ENCODE assay signal across 29 cellular contexts in genomic region chr6:89073840-89074239, GRCh38. TPM values are rescaled to one million over a fixed set of nuclear protein-coding genes. Genes with fewer than 3 reads are reported as not detected.
"Had no signal": no experiment of that assay in that cellular context is flagged by ENCODE, and none has a peak within 500 bp of the region (broad histone marks: within the 10 kb centered on the region; RNA-seq: fewer than 3 reads in every experiment).

No MANE protein-coding gene starts in this region.

- H3K27ac ChIP-seq: brain microvascular endothelial cell, RWPE1, SJCRH30 had no signal

- H3K4me3 Mint-ChIP-seq: activated CD8-positive, alpha-beta T cell treated with anti-CD3 and anti-CD28 coated beads for 36 hours; activated naive CD4-positive, alpha-beta T cell treated with anti-CD3 and anti-CD28 coated beads, Interleukin-2, amount 10 ng/mL, durations not matched to agents 7 days and 5 days; activated naive CD8-positive, alpha-beta T cell treated with anti-CD3 and anti-CD28 coated beads for 36 hours; activated T-cell treated with anti-CD3 and anti-CD28 coated beads, Interleukin-2, amount 50 U/mL, for 72 hours had no signal

- H3K9me3 ChIP-seq: MG63, SK-N-SH had no signal

- H3K36me3 Mint-ChIP-seq: activated naive CD8-positive, alpha-beta T cell treated with anti-CD3 and anti-CD28 coated beads for 36 hours had no signal

- H3K4me3 ChIP-seq: cardiac muscle cell, MG63, SJCRH30 had no signal

- H3K27me3 Mint-ChIP-seq: activated CD8-positive, alpha-beta T cell treated with anti-CD3 and anti-CD28 coated beads for 36 hours had no signal

- H3K9ac ChIP-seq: SK-N-SH had no signal

- H3K4me2 ChIP-seq: SK-N-SH had no signal

- H3K9me3 Mint-ChIP-seq: activated CD8-positive, alpha-beta T cell treated with anti-CD3 and anti-CD28 coated beads for 36 hours; activated naive CD4-positive, alpha-beta T cell treated with anti-CD3 and anti-CD28 coated beads, Interleukin-2, amount 10 ng/mL, durations not matched to agents 7 days and 5 days; activated naive CD8-positive, alpha-beta T cell treated with anti-CD3 and anti-CD28 coated beads for 36 hours; activated T-cell treated with anti-CD3 and anti-CD28 coated beads, Interleukin-2, amount 50 U/mL, for 72 hours; activated T-helper 2 cell treated with anti-CD3 and anti-CD28 coated beads, Interferon-gamma antibody, Interleukin-2, Interleukin-4, amounts not matched to agents 10 μg/mL and 5 μg/mL and 100 μg/mL, durations not matched to agents 14 hours and 24 hours and 36 hours had no signal

- ATAC-seq: activated CD4-positive, CD25-positive, alpha-beta regulatory T cell treated with anti-CD3 and anti-CD28 coated beads, Interleukin-2, amount 50 U/mL, for 24 hours; activated CD8-positive, alpha-beta T cell treated with anti-CD3 and anti-CD28 coated beads for 36 hours; activated T-cell treated with anti-CD3 and anti-CD28 coated beads, Interleukin-2, amount 50 U/mL, for 72 hours; Panc1 had no signal

- H3K36me3 ChIP-seq: brain microvascular endothelial cell, cardiac muscle cell, MG63, SJCRH30 had no signal

- DNase-seq: activated CD4-positive, alpha-beta T cell treated with anti-CD3 and anti-CD28 coated beads for 4 hours; activated CD8-positive, alpha-beta memory T cell treated with anti-CD3 and anti-CD28 coated beads, Interleukin-2, amount 50 U/mL, for 4 hours; activated CD8-positive, alpha-beta T cell treated with anti-CD3 and anti-CD28 coated beads for 36 hours; activated gamma-delta T cell treated with Interleukin-2 at 50 U/mL for 16 hours; activated naive CD4-positive, alpha-beta T cell treated with anti-CD3 and anti-CD28 coated beads, Interleukin-2, amount 10 ng/mL, durations not matched to agents 7 days and 5 days; activated naive CD8-positive, alpha-beta T cell treated with anti-CD3 and anti-CD28 coated beads for 36 hours; activated T-cell treated with anti-CD3 and anti-CD28 coated beads, Interleukin-2, amount 50 U/mL, for 72 hours; brain microvascular endothelial cell; MG63; NCI-H1048; NCI-H1694; NCI-H2029; NCI-H2107; NCI-H2171 treated with DMSO at 0.1 percent for 48 hours; NCI-H345; NCI-H510A; NCI-H526 treated with DMSO at 0.1 percent for 48 hours; NCI-H82; Right ventricle myocardium superior; SJCRH30; SK-N-SH; T-helper 1 cell had no signal

- H3K27ac Mint-ChIP-seq: activated CD8-positive, alpha-beta T cell treated with anti-CD3 and anti-CD28 coated beads for 36 hours; activated naive CD4-positive, alpha-beta T cell treated with anti-CD3 and anti-CD28 coated beads, Interleukin-2, amount 10 ng/mL, durations not matched to agents 7 days and 5 days; activated naive CD8-positive, alpha-beta T cell treated with anti-CD3 and anti-CD28 coated beads for 36 hours; activated T-cell treated with anti-CD3 and anti-CD28 coated beads, Interleukin-2, amount 50 U/mL, for 72 hours; activated T-helper 2 cell treated with anti-CD3 and anti-CD28 coated beads, Interferon-gamma antibody, Interleukin-2, Interleukin-4, amounts not matched to agents 10 μg/mL and 5 μg/mL and 100 μg/mL, durations not matched to agents 14 hours and 24 hours and 36 hours had no signal

- H3K27me3 ChIP-seq: brain microvascular endothelial cell, cardiac muscle cell, MG63, SJCRH30 had no signal

RNA-seq across cellular contexts. Expression of gene SRSF12, which starts 44.0 kb away (rescaled TPM):
- total RNA-seq: OCI-LY7; Right ventricle myocardium superior; T-helper 2 cell treated with Interferon-gamma antibody and Interleukin-4, amounts not matched to agents 100 ng/mL and 5 ng/mL, for 36 hours had no signal
